In genomic region chrX:139932077-139932900, GRCh38 we compare ENCODE assay signal across 8 cellular contexts. TPM values are rescaled to one million over a fixed set of nuclear protein-coding genes. Genes with fewer than 3 reads are reported as not detected.
DNase-seq lines count a peak whose midpoint lies in the region; ATAC-seq and TF ChIP-seq lines count a peak whose summit lies in the region.

No MANE protein-coding gene starts in this region.

- CTCF ChIA-PET in activated CD4-positive, alpha-beta memory T cell treated with anti-CD3 and anti-CD28 coated beads, Interleukin-2, amount 10 ng/mL, durations not matched to agents 7 days and 5 days (lab: Charles Lee): interaction anchor here (0.5 kb wide), 1 partner anchor 12 kb away, joined by 3 read pairs; no protein-coding TSS in a partner anchor

- peaks cover 19% of the 10 kb centered on the region for H3K4me1 Mint-ChIP-seq in activated CD4-positive, alpha-beta memory T cell treated with anti-CD3 and anti-CD28 coated beads, Interleukin-2, amount 10 ng/mL, durations not matched to agents 7 days and 5 days
- H3K4me1 Mint-ChIP-seq in memory B cell: peaks cover 7% of the 10 kb centered on the region
- H3K4me1 Mint-ChIP-seq in stimulated activated effector memory CD8-positive, alpha-beta T cell treated with anti-CD3 and anti-CD28 coated beads, Interleukin-12 subunit alpha, Interleukin-12 subunit beta, amount 100 ng/mL, for 72 hours: peaks cover 9% of the 10 kb centered on the region

- no peaks in the 10 kb centered on the region for H3K27me3 Mint-ChIP-seq in activated CD4-positive, alpha-beta memory T cell treated with anti-CD3 and anti-CD28 coated beads, Interleukin-2, amount 10 ng/mL, durations not matched to agents 7 days and 5 days
- H3K27me3 Mint-ChIP-seq in memory B cell: no peaks in the 10 kb centered on the region

- peak overlapping the region; percentile 99 for H3K9ac ChIP-seq in GM23248
- H3K9ac ChIP-seq in Loucy (ENCODE audit: low read depth, low read length, poor library complexity, severe bottlenecking): peak overlapping the region; percentile 83

- no peaks in the 10 kb centered on the region for H4K20me1 ChIP-seq in GM23248 (ENCODE audit: insufficient read depth)
- H4K20me1 ChIP-seq in Loucy (ENCODE audit: insufficient read depth, low read length, poor library complexity, severe bottlenecking): peaks cover 25% of the 10 kb centered on the region

- no peaks in the 10 kb centered on the region for H3K9me2 ChIP-seq in GM23248 (ENCODE audit: insufficient read depth)
- H3K9me2 ChIP-seq in Loucy (replicated peaks; ENCODE audit: low read depth, low read length): no peaks in the 10 kb centered on the region

- in situ Hi-C loops in GM23248 (cut with MboI): no loop called here

- H3K4me2 ChIP-seq in GM23248 (ENCODE audit: unreplicated experiment): peak overlapping the region; percentile 83
- peak overlapping the region; percentile 93 for H3K4me2 ChIP-seq in Loucy (ENCODE audit: low read depth, low read length, poor library complexity, severe bottlenecking)

- 0 to 2% methylated on average over 4 to 17 of the region's 109 CpGs for WGBS in GM23248 (ENCODE audit: low coverage in 1 of 2, low lambda C conversion rate in 2 of 2, missing lambda C conversion rate in 2 of 2), 2 experiments

- no peaks in the 10 kb centered on the region for H3K36me3 ChIP-seq in GM23248 (ENCODE audit: low read depth)
- H3K36me3 ChIP-seq in Loucy (ENCODE audit: insufficient read depth, low read length): no peaks in the 10 kb centered on the region
- H3K36me3 ChIP-seq in effector memory CD4-positive, alpha-beta T cell (ENCODE audit: control insufficient read depth, insufficient read depth, low read length): no peaks in the 10 kb centered on the region

- H3F3A ChIP-seq in GM23248 (ENCODE audit: insufficient read depth) (peaks cover 5% of the 10 kb centered on the region; the same call in 1 of the 2 replicates), Loucy (ENCODE audit: low read depth) (no peaks in the 10 kb centered on the region)

- H3K4me3 ChIP-seq in GM12865 (ENCODE audit: low read depth, low read length) (peak overlapping the region; percentile 81), GM23248 (peak overlapping the region; percentile 87), Loucy (ENCODE audit: low read length, poor library complexity, severe bottlenecking) (peak overlapping the region; percentile 85)
- H3K4me3 ChIP-seq in effector memory CD4-positive, alpha-beta T cell (ENCODE audit: insufficient read depth, low read depth, low read length, poor library complexity, severe bottlenecking): peak overlapping the region; percentile 71

- H3K9me3 ChIP-seq in GM23248 (ENCODE audit: low read depth) (no peaks in the 10 kb centered on the region), Loucy (ENCODE audit: insufficient read depth, low read depth, low read length) (no peaks in the 10 kb centered on the region)
- H3K9me3 ChIP-seq in effector memory CD4-positive, alpha-beta T cell (ENCODE audit: control insufficient read depth, low read length): no peaks in the 10 kb centered on the region

- H3K27me3 ChIP-seq in GM23248 (replicated peaks; ENCODE audit: insufficient read depth) (no peaks in the 10 kb centered on the region), Loucy (ENCODE audit: insufficient read depth, low read length, poor library complexity, severe bottlenecking) (no peaks in the 10 kb centered on the region)
- no peaks in the 10 kb centered on the region for H3K27me3 ChIP-seq in effector memory CD4-positive, alpha-beta T cell (replicated peaks; ENCODE audit: control insufficient read depth, insufficient read depth, low read length, poor library complexity, severe bottlenecking)

- TF ChIP-seq CTCF in GM12865 (IDR thresholded peaks at IDR 0.05; ENCODE audit: insufficient read depth, low read depth, low read length, missing control alignments) (no peak), Loucy (conservative IDR thresholded peaks at IDR 0.05; ENCODE audit: low read length) (no peak)

- H3K36me3 Mint-ChIP-seq in activated CD4-positive, alpha-beta memory T cell treated with anti-CD3 and anti-CD28 coated beads, Interleukin-2, amount 10 ng/mL, durations not matched to agents 7 days and 5 days (ENCODE audit: low read depth): peaks cover 4% of the 10 kb centered on the region
- H3K36me3 Mint-ChIP-seq in memory B cell: no peaks in the 10 kb centered on the region
- no peaks in the 10 kb centered on the region for H3K36me3 Mint-ChIP-seq in stimulated activated effector memory CD8-positive, alpha-beta T cell treated with anti-CD3 and anti-CD28 coated beads, Interleukin-12 subunit alpha, Interleukin-12 subunit beta, amount 100 ng/mL, for 72 hours

- H3K4me1 ChIP-seq in GM23248 (ENCODE audit: insufficient read depth) (no peaks in the 10 kb centered on the region), Loucy (ENCODE audit: insufficient read depth, low read length, poor library complexity, severe bottlenecking) (peaks cover 20% of the 10 kb centered on the region)
- H3K4me1 ChIP-seq in effector memory CD4-positive, alpha-beta T cell (ENCODE audit: control insufficient read depth, insufficient read depth, low read length, poor library complexity, severe bottlenecking): peaks cover 11% of the 10 kb centered on the region

- peak overlapping the region; percentile 88 for H3K27ac Mint-ChIP-seq in activated CD4-positive, alpha-beta memory T cell treated with anti-CD3 and anti-CD28 coated beads, Interleukin-2, amount 10 ng/mL, durations not matched to agents 7 days and 5 days
- H3K27ac Mint-ChIP-seq in memory B cell: peak overlapping the region; percentile 97
- H3K27ac Mint-ChIP-seq in stimulated activated effector memory CD8-positive, alpha-beta T cell treated with anti-CD3 and anti-CD28 coated beads, Interleukin-12 subunit alpha, Interleukin-12 subunit beta, amount 100 ng/mL, for 72 hours: peak overlapping the region; percentile 92

- peak overlapping the region; percentile 99 for H3K27ac ChIP-seq in GM23248
- H3K27ac ChIP-seq in effector memory CD4-positive, alpha-beta T cell (ENCODE audit: insufficient read depth, low read length, poor library complexity, severe bottlenecking): peak overlapping the region; percentile 90

- DNase-seq in GM12865 (ENCODE audit: low read depth): peak; percentile 54
- peak; percentile 72 for DNase-seq in GM23248
- DNase-seq in activated CD4-positive, alpha-beta memory T cell treated with anti-CD3 and anti-CD28 coated beads, Interleukin-2, amount 10 ng/mL, durations not matched to agents 7 days and 5 days: peak; percentile 36
- peak; percentile 25 to 39 (median 34) for DNase-seq in effector memory CD4-positive, alpha-beta T cell
- DNase-seq in memory B cell (ENCODE audit: low spot score in 2 of 2): peak; percentile 20 to 44
- peak; percentile 24 to 68 for DNase-seq in stimulated activated effector memory CD8-positive, alpha-beta T cell treated with anti-CD3 and anti-CD28 coated beads, Interleukin-12 subunit alpha, Interleukin-12 subunit beta, amount 100 ng/mL, for 72 hours (ENCODE audit: low spot score in 2 of 2)
- DNase-seq in NCI-H1092 treated with DMSO at 0.1 percent for 48 hours (lab: John Stamatoyannopoulos, UW): no peak

- no peaks in the 10 kb centered on the region for H3K9me3 Mint-ChIP-seq in activated CD4-positive, alpha-beta memory T cell treated with anti-CD3 and anti-CD28 coated beads, Interleukin-2, amount 10 ng/mL, durations not matched to agents 7 days and 5 days
- H3K9me3 Mint-ChIP-seq in memory B cell: no peaks in the 10 kb centered on the region
- H3K9me3 Mint-ChIP-seq in stimulated activated effector memory CD8-positive, alpha-beta T cell treated with anti-CD3 and anti-CD28 coated beads, Interleukin-12 subunit alpha, Interleukin-12 subunit beta, amount 100 ng/mL, for 72 hours: no peaks in the 10 kb centered on the region

- ATAC-seq in memory B cell (ENCODE audit: low read depth): peak; percentile 39
- peak; percentile 61 for ATAC-seq in stimulated activated effector memory CD8-positive, alpha-beta T cell treated with anti-CD3 and anti-CD28 coated beads, Interleukin-12 subunit alpha, Interleukin-12 subunit beta, amount 100 ng/mL, for 72 hours

- H2AFZ ChIP-seq in GM23248 (peak overlapping the region; percentile 78), Loucy (ENCODE audit: low read length) (peak overlapping the region; percentile 70; the same call in 1 of the 2 replicates)

- H3K79me2 ChIP-seq in GM23248 (ENCODE audit: insufficient read depth) (peaks cover 45% of the 10 kb centered on the region), Loucy (ENCODE audit: insufficient read depth, low read length) (peaks cover 42% of the 10 kb centered on the region)

- H3K4me3 Mint-ChIP-seq in activated CD4-positive, alpha-beta memory T cell treated with anti-CD3 and anti-CD28 coated beads, Interleukin-2, amount 10 ng/mL, durations not matched to agents 7 days and 5 days: peak overlapping the region; percentile 86
- H3K4me3 Mint-ChIP-seq in memory B cell: peak overlapping the region; percentile 91
- H3K4me3 Mint-ChIP-seq in stimulated activated effector memory CD8-positive, alpha-beta T cell treated with anti-CD3 and anti-CD28 coated beads, Interleukin-12 subunit alpha, Interleukin-12 subunit beta, amount 100 ng/mL, for 72 hours: peak overlapping the region; percentile 78

- POLR2A ChIA-PET in activated CD4-positive, alpha-beta memory T cell treated with anti-CD3 and anti-CD28 coated beads, Interleukin-2, amount 10 ng/mL, durations not matched to agents 7 days and 5 days (lab: Charles Lee): interaction anchor here (0.7 to 1.9 kb wide), 3 partner anchors 9 to 193 kb away, joined by 4 to 6 read pairs (median 4); no protein-coding TSS in a partner anchor

RNA-seq across cellular contexts. Expression of gene ATP11C, which starts 0.6 kb away (rescaled TPM):
- 26.2 and 29.7 TPM in 2 replicates for total RNA-seq in GM23248 (2014; rRNA removed; shearing (Covaris generic))
- 8.5 and 9.1 TPM in 2 replicates for polyA plus RNA-seq in GM23248 (2016; fragmentation: Nextera tagmentation; extraction: Ambion mirVana)
- total RNA-seq in activated CD4-positive, alpha-beta memory T cell treated with anti-CD3 and anti-CD28 coated beads, Interleukin-2, amount 10 ng/mL, durations not matched to agents 7 days and 5 days: 10 to 100 TPM; 11.3 to 12.3 TPM

RNA-seq across cellular contexts. Expression of gene CXorf66, which starts 33.0 kb away (rescaled TPM):
- not detected in 2 replicates for total RNA-seq in GM23248 (2014; rRNA removed; shearing (Covaris generic))
- not detected in 2 replicates for polyA plus RNA-seq in GM23248 (2016; fragmentation: Nextera tagmentation; extraction: Ambion mirVana)
- total RNA-seq in activated CD4-positive, alpha-beta memory T cell treated with anti-CD3 and anti-CD28 coated beads, Interleukin-2, amount 10 ng/mL, durations not matched to agents 7 days and 5 days: not detected
